In the genomic region with DNA sequence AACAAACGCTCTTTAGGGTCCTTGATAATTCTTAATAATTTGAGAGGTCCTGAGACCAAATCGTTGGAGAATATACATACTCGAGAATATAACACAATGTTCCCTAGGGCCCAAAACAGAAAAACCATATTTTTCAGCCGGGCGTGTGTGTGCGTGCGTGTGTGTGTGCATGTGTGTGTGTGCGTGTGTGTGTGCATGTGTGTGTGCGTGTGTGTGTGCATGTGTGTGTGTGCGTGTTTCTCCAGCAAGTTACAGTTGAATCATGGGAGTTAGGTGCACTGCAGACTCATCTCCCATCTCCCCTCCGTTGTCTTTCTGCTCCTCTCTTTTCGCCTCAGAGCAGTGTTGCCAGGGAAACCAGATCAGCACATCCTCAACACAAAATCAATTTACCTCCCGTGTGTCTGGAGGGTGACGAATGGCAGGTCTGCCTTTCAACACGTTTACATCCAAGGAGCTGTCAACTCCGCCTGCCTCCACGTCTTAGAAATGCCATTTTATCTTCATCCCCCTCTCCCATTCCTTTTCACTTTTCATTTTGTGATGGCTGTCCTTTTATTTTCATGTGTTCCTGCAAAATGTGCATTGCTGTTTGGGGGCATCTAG, we compare ENCODE assay signal across 1 cellular context.
TF ChIP-seq lines count a peak whose summit lies in the region.

No MANE protein-coding gene starts in this region.

TF ChIP-seq in SK-N-SH treated with all-trans-retinoic acid at 6 μM for 48 hours, 23 proteins besides CTCF, POLR2A, EP300 and RAD21 (continued from another document):
- TF ChIP-seq, protein P1, sequence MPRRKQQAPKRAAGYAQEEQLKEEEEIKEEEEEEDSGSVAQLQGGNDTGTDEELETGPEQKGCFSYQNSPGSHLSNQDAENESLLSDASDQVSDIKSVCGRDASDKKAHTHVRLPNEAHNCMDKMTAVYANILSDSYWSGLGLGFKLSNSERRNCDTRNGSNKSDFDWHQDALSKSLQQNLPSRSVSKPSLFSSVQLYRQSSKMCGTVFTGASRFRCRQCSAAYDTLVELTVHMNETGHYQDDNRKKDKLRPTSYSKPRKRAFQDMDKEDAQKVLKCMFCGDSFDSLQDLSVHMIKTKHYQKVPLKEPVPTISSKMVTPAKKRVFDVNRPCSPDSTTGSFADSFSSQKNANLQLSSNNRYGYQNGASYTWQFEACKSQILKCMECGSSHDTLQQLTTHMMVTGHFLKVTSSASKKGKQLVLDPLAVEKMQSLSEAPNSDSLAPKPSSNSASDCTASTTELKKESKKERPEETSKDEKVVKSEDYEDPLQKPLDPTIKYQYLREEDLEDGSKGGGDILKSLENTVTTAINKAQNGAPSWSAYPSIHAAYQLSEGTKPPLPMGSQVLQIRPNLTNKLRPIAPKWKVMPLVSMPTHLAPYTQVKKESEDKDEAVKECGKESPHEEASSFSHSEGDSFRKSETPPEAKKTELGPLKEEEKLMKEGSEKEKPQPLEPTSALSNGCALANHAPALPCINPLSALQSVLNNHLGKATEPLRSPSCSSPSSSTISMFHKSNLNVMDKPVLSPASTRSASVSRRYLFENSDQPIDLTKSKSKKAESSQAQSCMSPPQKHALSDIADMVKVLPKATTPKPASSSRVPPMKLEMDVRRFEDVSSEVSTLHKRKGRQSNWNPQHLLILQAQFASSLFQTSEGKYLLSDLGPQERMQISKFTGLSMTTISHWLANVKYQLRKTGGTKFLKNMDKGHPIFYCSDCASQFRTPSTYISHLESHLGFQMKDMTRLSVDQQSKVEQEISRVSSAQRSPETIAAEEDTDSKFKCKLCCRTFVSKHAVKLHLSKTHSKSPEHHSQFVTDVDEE (CRISPR knock-in tag; IDR thresholded peaks at IDR 0.05) = no peak
- no peak for TF ChIP-seq ZNF565 (CRISPR knock-in tag; conservative IDR thresholded peaks at IDR 0.05; ENCODE audit: low read depth)
